In genomic region chr2:64987001-64987962, GRCh38 we compare ENCODE assay signal across 8 cellular contexts. TPM values are rescaled to one million over a fixed set of nuclear protein-coding genes. Genes with fewer than 3 reads are reported as not detected.
DNase-seq lines count a peak whose midpoint lies in the region; ATAC-seq and TF ChIP-seq lines count a peak whose summit lies in the region.

No MANE protein-coding gene starts in this region.

- WGBS in liver: 28% methylated on average over 6 of the region's 6 CpGs

- H3K9me3 Mint-ChIP-seq in activated T-helper 2 cell treated with anti-CD3 and anti-CD28 coated beads, Interferon-gamma antibody, Interleukin-2, Interleukin-4, amounts not matched to agents 10 μg/mL and 5 μg/mL and 100 μg/mL, durations not matched to agents 14 hours and 24 hours and 36 hours: no peaks in the 10 kb centered on the region

- TF ChIP-seq RAD21 in liver (IDR thresholded peaks at IDR 0.05): peak; percentile 16

- no peaks in the 10 kb centered on the region for H3K9me3 ChIP-seq in liver (ENCODE audit: control insufficient read depth in 4 of 4, low read length in 3 of 4)

- H3K27me3 ChIP-seq in liver (ENCODE audit: control insufficient read depth in 4 of 4, insufficient read depth in 4 of 4, low read length in 3 of 4): no peaks in the 10 kb centered on the region

- H3K36me3 Mint-ChIP-seq in activated T-helper 2 cell treated with anti-CD3 and anti-CD28 coated beads, Interferon-gamma antibody, Interleukin-2, Interleukin-4, amounts not matched to agents 10 μg/mL and 5 μg/mL and 100 μg/mL, durations not matched to agents 14 hours and 24 hours and 36 hours (ENCODE audit: low read depth): peaks cover 16% of the 10 kb centered on the region

- H3K27ac Mint-ChIP-seq in activated T-helper 2 cell treated with anti-CD3 and anti-CD28 coated beads, Interferon-gamma antibody, Interleukin-2, Interleukin-4, amounts not matched to agents 10 μg/mL and 5 μg/mL and 100 μg/mL, durations not matched to agents 14 hours and 24 hours and 36 hours: peak overlapping the region; percentile 83

- peaks cover 3% of the 10 kb centered on the region for H3K27me3 Mint-ChIP-seq in activated T-helper 2 cell treated with anti-CD3 and anti-CD28 coated beads, Interferon-gamma antibody, Interleukin-2, Interleukin-4, amounts not matched to agents 10 μg/mL and 5 μg/mL and 100 μg/mL, durations not matched to agents 14 hours and 24 hours and 36 hours (ENCODE audit: low read depth)

- no peak for TF ChIP-seq CTCF in liver (IDR thresholded peaks at IDR 0.05; ENCODE audit: low read depth, low read length, missing input control)

- H3K4me3 Mint-ChIP-seq in activated T-helper 2 cell treated with anti-CD3 and anti-CD28 coated beads, Interferon-gamma antibody, Interleukin-2, Interleukin-4, amounts not matched to agents 10 μg/mL and 5 μg/mL and 100 μg/mL, durations not matched to agents 14 hours and 24 hours and 36 hours (ENCODE audit: low read depth): peak overlapping the region; percentile 83

- peaks cover 63% of the 10 kb centered on the region for H3K4me1 Mint-ChIP-seq in activated T-helper 2 cell treated with anti-CD3 and anti-CD28 coated beads, Interferon-gamma antibody, Interleukin-2, Interleukin-4, amounts not matched to agents 10 μg/mL and 5 μg/mL and 100 μg/mL, durations not matched to agents 14 hours and 24 hours and 36 hours (ENCODE audit: low read depth)

- peaks cover 7 to 55% (median 27%) of the 10 kb centered on the region in 4 donors for H3K4me1 ChIP-seq in liver (ENCODE audit: control insufficient read depth in 4 of 4, insufficient read depth in 4 of 4, low read length in 3 of 4)

- peak overlapping the region in 1 of 3 donors; percentile 64 for H3K4me3 ChIP-seq in liver (ENCODE audit: low read depth in 1 of 3, low read length in 3 of 3)

- ATAC-seq in HG03442 (IDR thresholded peaks at IDR 0.05; ENCODE audit: unreplicated experiment): peak; percentile 19
- ATAC-seq in GM21423 (IDR thresholded peaks at IDR 0.05; ENCODE audit: unreplicated experiment): no peak

- H3K9ac ChIP-seq in liver (ENCODE audit: low read depth in 1 of 2, low read length in 2 of 2): no peak overlapping the region

- H3K27ac ChIP-seq in liver (ENCODE audit: low read depth in 1 of 2, low read length in 2 of 2): peak overlapping the region; percentile 28 to 97

- no peaks in the 10 kb centered on the region for H3K36me3 ChIP-seq in liver (ENCODE audit: control insufficient read depth in 4 of 4, insufficient read depth in 3 of 4, low read depth in 1 of 4, low read length in 3 of 4)

- intact Hi-C loops in activated T-helper 2 cell treated with anti-CD3 and anti-CD28 coated beads, Interferon-gamma antibody, Interleukin-2, Interleukin-4, amounts not matched to agents 10 μg/mL and 5 μg/mL and 100 μg/mL, durations not matched to agents 14 hours and 24 hours and 36 hours (cut with micrococcal nuclease): loop anchor here (5.0 to 10.0 kb wide), 4 partner anchors 252 to 465 kb away; partner anchors contain the start of genes AFTPH and SPRED2

- DNase-seq in NCI-H1417 (lab: John Stamatoyannopoulos, UW) (peak; percentile 26 to 54 (median 31)), NCI-H1417 treated with DMSO at 0.1 percent for 48 hours (lab: John Stamatoyannopoulos, UW) (no peak), OCI-M2 (lab: John Stamatoyannopoulos, UW; ENCODE audit: unreplicated experiment) (no peak), NCI-H2227 treated with DMSO at 0.1 percent for 48 hours (lab: John Stamatoyannopoulos, UW) (no peak)
- no peak for DNase-seq in activated T-helper 2 cell treated with anti-CD3 and anti-CD28 coated beads, Interferon-gamma antibody, Interleukin-2, Interleukin-4, amounts not matched to agents 10 μg/mL and 5 μg/mL and 100 μg/mL, durations not matched to agents 14 hours and 24 hours and 36 hours (ENCODE audit: low spot score)

TF ChIP-seq in liver, 16 proteins besides CTCF, POLR2A, EP300 and RAD21:
- TF ChIP-seq FOXA1 (IDR thresholded peaks at IDR 0.05): no peak
- peak; percentile 61 to 80 for TF ChIP-seq HNF4A (conservative IDR thresholded peaks at IDR 0.05)
- TF ChIP-seq SP1 (IDR thresholded peaks at IDR 0.05): no peak
- no peak for TF ChIP-seq TAF1 (conservative IDR thresholded peaks at IDR 0.05)
- TF ChIP-seq MAX (IDR thresholded peaks at IDR 0.05): peak; percentile 70
- TF ChIP-seq GABPA (IDR thresholded peaks at IDR 0.05 in 1 of 2, conservative IDR thresholded peaks at IDR 0.05 in 1 of 2): no peak
- peak; percentile 19 for TF ChIP-seq FOXA2 (IDR thresholded peaks at IDR 0.05)
- TF ChIP-seq ZBTB33 (IDR thresholded peaks at IDR 0.05): peak; percentile 20
- no peak for TF ChIP-seq EGR1 (IDR thresholded peaks at IDR 0.05; ENCODE audit: low read depth in 2 of 2)
- TF ChIP-seq RXRA (IDR thresholded peaks at IDR 0.05): peak in 1 of 2 donors; percentile 74
- peak; percentile 42 for TF ChIP-seq YY1 (IDR thresholded peaks at IDR 0.05)

RNA-seq across cellular contexts. Expression of gene SLC1A4, which starts 1.9 kb away (rescaled TPM):
- total RNA-seq in activated T-helper 2 cell treated with anti-CD3 and anti-CD28 coated beads, Interferon-gamma antibody, Interleukin-2, Interleukin-4, amounts not matched to agents 10 μg/mL and 5 μg/mL and 100 μg/mL, durations not matched to agents 14 hours and 24 hours and 36 hours: 21.0 and 22.5 TPM in 2 replicates
- 10 to 100 TPM in 1 of 2 donors, 1 to 10 TPM in 1; 8.8 to 23.4 TPM for total RNA-seq in liver
- 10 to 100 TPM in 1 of 2 donors, 1 to 10 TPM in 1; 3.4 to 10.5 TPM for polyA plus RNA-seq in liver

Comparison
In these comparisons a context has a peak if more than half of its experiments do, and no peak if none do; other contexts are left out.
1. DNase-seq: peak in NCI-H1417 (3 of 3); none in NCI-H1417 treated with DMSO at 0.1 percent for 48 hours (single experiment), activated T-helper 2 cell treated with anti-CD3 and anti-CD28 coated beads, Interferon-gamma antibody, Interleukin-2, Interleukin-4, amounts not matched to agents 10 μg/mL and 5 μg/mL and 100 μg/mL, durations not matched to agents 14 hours and 24 hours and 36 hours (single experiment), OCI-M2 (single experiment) and NCI-H2227 treated with DMSO at 0.1 percent for 48 hours (single experiment).